In the genomic region with DNA sequence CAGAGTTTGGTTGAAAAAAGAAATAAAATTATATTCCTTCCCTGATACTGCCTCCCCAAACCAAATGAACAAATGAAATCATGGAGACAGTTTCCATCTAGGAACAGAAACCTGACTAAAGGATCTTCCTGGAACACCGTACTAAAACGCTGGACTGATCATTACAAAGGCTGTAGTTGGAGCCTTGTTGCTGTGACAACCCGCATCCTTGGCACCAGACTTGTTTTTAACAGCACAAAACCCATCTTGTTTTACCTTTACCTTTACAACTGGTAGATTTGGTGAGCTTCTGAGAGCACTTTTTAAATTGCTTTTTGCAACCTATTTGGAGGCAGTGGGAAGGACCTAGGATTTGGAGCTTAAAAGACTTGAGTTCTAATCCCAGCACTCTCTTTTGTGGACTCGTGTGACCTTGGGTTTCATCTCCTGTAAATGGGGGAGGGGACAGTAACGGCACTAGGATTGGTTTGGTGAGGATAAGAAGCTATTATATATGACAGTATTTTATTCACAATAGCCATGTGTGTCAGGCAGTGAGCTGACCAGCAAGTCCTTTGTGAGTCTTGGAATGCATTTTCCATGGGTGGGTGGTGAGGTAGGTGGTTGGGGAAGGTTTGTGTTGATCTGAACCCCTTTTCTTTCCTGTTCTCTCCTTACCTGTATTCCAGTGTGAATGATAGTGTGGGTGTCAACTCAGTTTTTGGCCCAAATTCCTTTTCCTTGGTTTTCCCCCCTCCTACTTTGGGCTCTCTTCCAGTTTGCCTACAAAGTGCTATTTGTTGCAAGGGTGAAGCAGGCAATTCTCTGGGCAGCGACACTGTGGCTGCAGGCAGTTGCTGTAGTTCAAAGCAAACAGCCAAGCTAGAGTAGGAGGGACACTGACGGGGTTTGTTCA, we compare ENCODE assay signal across 18 cellular contexts. TPM values are rescaled to one million over a fixed set of nuclear protein-coding genes. Genes with fewer than 3 reads are reported as not detected.
DNase-seq lines count a peak whose midpoint lies in the region; ATAC-seq and TF ChIP-seq lines count a peak whose summit lies in the region.
"Had no signal": no experiment of that assay in that cellular context is flagged by ENCODE, and none has a peak within 500 bp of the region (broad histone marks: within the 10 kb centered on the region; RNA-seq: fewer than 3 reads in every experiment).

No MANE protein-coding gene starts in this region.

- H3K36me3 ChIP-seq in IMR-90 (ENCODE audit: control insufficient read depth, insufficient read depth, low read length) (no peaks in the 10 kb centered on the region), right lobe of liver (no peaks in the 10 kb centered on the region), gastroesophageal sphincter (no peaks in the 10 kb centered on the region)
- H3K36me3 ChIP-seq: thoracic aorta had no signal

- H2AFZ ChIP-seq in IMR-90 (replicated peaks; ENCODE audit: low read length, poor library complexity) = no peak overlapping the region

- TF ChIP-seq POLR2A in IMR-90 (IDR thresholded peaks at IDR 0.05; ENCODE audit: low read depth, low read length) (no peak), right lobe of liver (IDR thresholded peaks at IDR 0.05) (no peak), gastroesophageal sphincter (IDR thresholded peaks at IDR 0.05) (no peak)

- no peaks in the 10 kb centered on the region for H3K36me3 Mint-ChIP-seq in brain
- H3K36me3 Mint-ChIP-seq in activated CD8-positive, alpha-beta T cell treated with anti-CD3 and anti-CD28 coated beads, Interleukin-2, amount 10 ng/mL, durations not matched to agents 7 days and 5 days (ENCODE audit: low read depth) = no peaks in the 10 kb centered on the region

- H3K18ac ChIP-seq in IMR-90 (ENCODE audit: low read depth, low read length) = no peak overlapping the region

- in situ Hi-C loops in IMR-90 (cut with MboI; ENCODE audit: low sequenced_read_pairs) = no loop called here

- H3K79me1 ChIP-seq in IMR-90 (ENCODE audit: low read depth in 1 of 2, low read length in 2 of 2) = 0 out of 4 replicates have a peak, but pooled peaks cover 0 to 2% of the 10 kb centered on the region in 2 experiments

- TF ChIP-seq RAD21 in IMR-90 (IDR thresholded peaks at IDR 0.05; ENCODE audit: low read length) = no peak

- 0 out of 2 replicates have a peak overlapping the region, but pooled peaks have one; percentile 37 for H3K14ac ChIP-seq in IMR-90 (replicated peaks; ENCODE audit: low read depth, low read length)

- H4K20me1 ChIP-seq in IMR-90 (ENCODE audit: insufficient read depth, low read length) = peaks cover 4% of the 10 kb centered on the region; the same call in 1 of the 2 replicates

- no peak overlapping the region for H2AK5ac ChIP-seq in IMR-90 (ENCODE audit: low read depth, low read length)

- H3K9me1 ChIP-seq in IMR-90 (ENCODE audit: insufficient read depth, low read length) = 0 out of 2 replicates have a peak, but pooled peaks cover 7% of the 10 kb centered on the region

- H2BK20ac ChIP-seq in IMR-90 (ENCODE audit: low read depth, low read length) = no peak overlapping the region

- H4K5ac ChIP-seq in IMR-90 (ENCODE audit: low read depth, low read length) = no peak overlapping the region

- H3K23ac ChIP-seq in IMR-90 (ENCODE audit: low read depth, low read length) = no peak overlapping the region

- intact Hi-C loops in IMR-90 (cut with micrococcal nuclease) = no loop called here
- intact Hi-C loops in right lobe of liver (cut with DNase I) = no loop called here

- no TSS peak for BruUV-seq in IMR-90 (replicated peaks; lab: Mats Ljungman, UMichigan)

- DNase-seq in IMR-90 (no peak), right lobe of liver (no peak), substantia nigra (lab: John Stamatoyannopoulos, UW) (peak in 45 of 49 donors; percentile 10 to 86 (median 61))
- no peak for DNase-seq in stimulated activated CD4-positive, alpha-beta T cell treated with anti-CD3 and anti-CD28 coated beads, Interleukin-4, amount 100 ng/mL, for 24 hours
- DNase-seq in activated CD8-positive, alpha-beta T cell treated with anti-CD3 and anti-CD28 coated beads, Interleukin-2, amount 10 ng/mL, durations not matched to agents 7 days and 5 days = no peak
- DNase-seq: activated CD4-positive, alpha-beta T cell treated with anti-CD3 and anti-CD28 coated beads, Interleukin-2, amount 10 ng/mL, durations not matched to agents 7 days and 5 days; activated naive CD8-positive, alpha-beta T cell treated with anti-CD3 and anti-CD28 coated beads, Interleukin-2, amount 50 U/mL, for 24 hours; activated T-cell treated with anti-CD3 and anti-CD28 coated beads, Interleukin-2, amount 50 U/mL, for 1 hour; NCI-H187 treated with DMSO at 0.1 percent for 48 hours; NCI-H748 treated with DMSO at 0.1 percent for 48 hours had no signal

- no peak overlapping the region for H3K56ac ChIP-seq in IMR-90 (ENCODE audit: extremely low read depth, insufficient read depth, low read length)

- no peak overlapping the region for H4K8ac ChIP-seq in IMR-90 (ENCODE audit: low read depth in 2 of 2, low read length in 2 of 2)

- TF ChIP-seq CTCF in IMR-90 (conservative IDR thresholded peaks at IDR 0.05; ENCODE audit: low read depth, low read length) = no peak
- no peak for TF ChIP-seq CTCF in brain (conservative IDR thresholded peaks at IDR 0.05)
- no peak for TF ChIP-seq CTCF in right lobe of liver (IDR thresholded peaks at IDR 0.05)
- no peak for TF ChIP-seq CTCF in gastroesophageal sphincter (IDR thresholded peaks at IDR 0.05)

- H4K91ac ChIP-seq in IMR-90 (ENCODE audit: insufficient read depth, low read depth, low read length) = no peak overlapping the region

- peaks cover 4% of the 10 kb centered on the region for H3K4me1 ChIP-seq in IMR-90 (ENCODE audit: control insufficient read depth, insufficient read depth, low read length)
- peaks cover 2 to 56% (median 13%) of the 10 kb centered on the region in 4 donors for H3K4me1 ChIP-seq in right lobe of liver
- peaks cover 0 to 21% (median 0%) of the 10 kb centered on the region in 3 donors for H3K4me1 ChIP-seq in gastroesophageal sphincter

- no peak overlapping the region for H3K4me2 ChIP-seq in IMR-90 (ENCODE audit: low read depth, low read length)

- no peak overlapping the region for H2BK5ac ChIP-seq in IMR-90 (ENCODE audit: low read depth, low read length, poor library complexity, severe bottlenecking)

- H3K9me3 Mint-ChIP-seq in brain = no peaks in the 10 kb centered on the region
- H3K9me3 Mint-ChIP-seq in activated CD8-positive, alpha-beta T cell treated with anti-CD3 and anti-CD28 coated beads, Interleukin-2, amount 10 ng/mL, durations not matched to agents 7 days and 5 days (ENCODE audit: insufficient read depth) = no peaks in the 10 kb centered on the region
- H3K9me3 Mint-ChIP-seq: activated CD4-positive, alpha-beta T cell treated with anti-CD3 and anti-CD28 coated beads, Interleukin-2, amount 10 ng/mL, durations not matched to agents 7 days and 5 days; activated naive CD8-positive, alpha-beta T cell treated with anti-CD3 and anti-CD28 coated beads, Interleukin-2, amount 50 U/mL, for 24 hours had no signal

- H3K9ac ChIP-seq in IMR-90 (ENCODE audit: low read depth, low read length) = no peak overlapping the region

- H3K27me3 ChIP-seq in IMR-90 (ENCODE audit: control insufficient read depth, insufficient read depth, low read length) (no peaks in the 10 kb centered on the region), right lobe of liver (no peaks in the 10 kb centered on the region), gastroesophageal sphincter (no peaks in the 10 kb centered on the region)

- ATAC-seq in IMR-90 (ENCODE audit: low read depth) = no peak
- peak; percentile 42 to 64 (median 54) for ATAC-seq in right lobe of liver
- no peak for ATAC-seq in gastroesophageal sphincter
- ATAC-seq in activated CD8-positive, alpha-beta T cell treated with anti-CD3 and anti-CD28 coated beads, Interleukin-2, amount 10 ng/mL, durations not matched to agents 7 days and 5 days = no peak
- ATAC-seq: activated naive CD8-positive, alpha-beta T cell treated with anti-CD3 and anti-CD28 coated beads, Interleukin-2, amount 50 U/mL, for 24 hours; esophagus mucosa had no signal

- no peak overlapping the region for H2BK15ac ChIP-seq in IMR-90 (ENCODE audit: low read depth, low read length)

- H3K9me3 ChIP-seq in IMR-90 (ENCODE audit: control insufficient read depth, insufficient read depth, low read length) (no peaks in the 10 kb centered on the region), right lobe of liver (no peaks in the 10 kb centered on the region), gastroesophageal sphincter (no peaks in the 10 kb centered on the region)
- H3K9me3 ChIP-seq: HAP-1, thoracic aorta had no signal

- peak overlapping the region in 4 of 5 experiments; percentile 1 to 71 (median 36) for H3K4me3 Mint-ChIP-seq in brain
- no peak overlapping the region for H3K4me3 Mint-ChIP-seq in activated CD8-positive, alpha-beta T cell treated with anti-CD3 and anti-CD28 coated beads, Interleukin-2, amount 10 ng/mL, durations not matched to agents 7 days and 5 days
- H3K4me3 Mint-ChIP-seq: activated CD4-positive, alpha-beta T cell treated with anti-CD3 and anti-CD28 coated beads, Interleukin-2, amount 10 ng/mL, durations not matched to agents 7 days and 5 days; activated naive CD8-positive, alpha-beta T cell treated with anti-CD3 and anti-CD28 coated beads, Interleukin-2, amount 50 U/mL, for 24 hours had no signal

- H3K27ac Mint-ChIP-seq in brain = peak overlapping the region; percentile 2 to 92 (median 61)
- H3K27ac Mint-ChIP-seq in activated CD8-positive, alpha-beta T cell treated with anti-CD3 and anti-CD28 coated beads, Interleukin-2, amount 10 ng/mL, durations not matched to agents 7 days and 5 days = no peak overlapping the region
- H3K27ac Mint-ChIP-seq: activated CD4-positive, alpha-beta T cell treated with anti-CD3 and anti-CD28 coated beads, Interleukin-2, amount 10 ng/mL, durations not matched to agents 7 days and 5 days; activated naive CD8-positive, alpha-beta T cell treated with anti-CD3 and anti-CD28 coated beads, Interleukin-2, amount 50 U/mL, for 24 hours had no signal

- POLR2A ChIA-PET in IMR-90 (lab: Charles Lee; ENCODE audit: unreplicated experiment) = interaction anchor here (0.6 kb wide), 1 partner anchor 83 kb away, joined by 3 read pairs; no protein-coding TSS in a partner anchor
- POLR2A ChIA-PET in activated CD8-positive, alpha-beta T cell treated with anti-CD3 and anti-CD28 coated beads, Interleukin-2, amount 10 ng/mL, durations not matched to agents 7 days and 5 days (lab: Charles Lee) = interaction anchor here (1.6 kb wide), 1 partner anchor 10 kb away, joined by 4 read pairs; no protein-coding TSS in a partner anchor

- no peak overlapping the region for H3K4me3 ChIP-seq in IMR-90 (ENCODE audit: insufficient read depth, low read depth, low read length)
- H3K4me3 ChIP-seq in right lobe of liver = no peak overlapping the region
- no peak overlapping the region for H3K4me3 ChIP-seq in gastroesophageal sphincter
- H3K4me3 ChIP-seq: coronary artery, HAP-1, lung, thoracic aorta had no signal

- no peak overlapping the region for H2AK9ac ChIP-seq in IMR-90 (replicated peaks; ENCODE audit: low read depth, low read length, poor library complexity)

- TF ChIP-seq EP300 in gastroesophageal sphincter (IDR thresholded peaks at IDR 0.05) = no peak

- WGBS in IMR-90 (ENCODE audit: extremely low coverage in 2 of 2, insufficient read length in 1 of 2), 2 experiments = no CpG with 5 or more reads among the region's 7 CpGs
- 47% methylated on average over 6 of the region's 7 CpGs for WGBS in right lobe of liver (ENCODE audit: insufficient coverage, low coverage, low lambda C conversion rate, missing lambda C conversion rate)
- 56 to 71% methylated on average over 1 to 6 of the region's 7 CpGs for WGBS in gastroesophageal sphincter (ENCODE audit: low coverage in 1 of 2), 2 donors

- H2BK120ac ChIP-seq in IMR-90 (ENCODE audit: low read depth, low read length) = no peak overlapping the region

- dilution Hi-C loops in IMR-90 (cut with HindIII; ENCODE audit: low sequenced_read_pairs, unreplicated experiment) = no loop called here

- no peaks in the 10 kb centered on the region for H3K27me3 Mint-ChIP-seq in brain
- H3K27me3 Mint-ChIP-seq in activated CD8-positive, alpha-beta T cell treated with anti-CD3 and anti-CD28 coated beads, Interleukin-2, amount 10 ng/mL, durations not matched to agents 7 days and 5 days (ENCODE audit: low read depth) = peaks cover 2% of the 10 kb centered on the region
- H3K27me3 Mint-ChIP-seq: activated CD4-positive, alpha-beta T cell treated with anti-CD3 and anti-CD28 coated beads, Interleukin-2, amount 10 ng/mL, durations not matched to agents 7 days and 5 days; activated naive CD8-positive, alpha-beta T cell treated with anti-CD3 and anti-CD28 coated beads, Interleukin-2, amount 50 U/mL, for 24 hours had no signal

- CTCF ChIA-PET in IMR-90 (lab: Yijun Ruan, JAX) = interaction anchor here (1.4 to 1.7 kb wide), 2 partner anchors 10 to 180 kb away, joined by 3 read pairs; no protein-coding TSS in a partner anchor
- CTCF ChIA-PET in activated CD8-positive, alpha-beta T cell treated with anti-CD3 and anti-CD28 coated beads, Interleukin-2, amount 10 ng/mL, durations not matched to agents 7 days and 5 days (lab: Charles Lee) = interaction anchor here (1.1 to 2.3 kb wide), 2 partner anchors 8 to 10 kb away, joined by 3 to 18 read pairs; no protein-coding TSS in a partner anchor

- no peak overlapping the region for H3K4ac ChIP-seq in IMR-90 (ENCODE audit: low read depth, low read length)

- no peak overlapping the region for H3K27ac ChIP-seq in IMR-90 (ENCODE audit: insufficient read depth, low read length)
- H3K27ac ChIP-seq in right lobe of liver = peak overlapping the region in 1 of 3 donors; percentile 2
- H3K27ac ChIP-seq in substantia nigra (ENCODE audit: low read depth, low read length, poor library complexity, severe bottlenecking) = peak overlapping the region; percentile 89
- H3K27ac ChIP-seq in gastroesophageal sphincter = no peak overlapping the region
- H3K27ac ChIP-seq: C4-2B, coronary artery, thoracic aorta had no signal

- H3K4me1 Mint-ChIP-seq in brain = peaks cover 91% of the 10 kb centered on the region
- H3K4me1 Mint-ChIP-seq in activated CD8-positive, alpha-beta T cell treated with anti-CD3 and anti-CD28 coated beads, Interleukin-2, amount 10 ng/mL, durations not matched to agents 7 days and 5 days (ENCODE audit: low read depth) = peaks cover 10% of the 10 kb centered on the region

RNA-seq across cellular contexts. Expression of a gene that starts 12.6 kb away (rescaled TPM):
- total RNA-seq in IMR-90 (2012; rRNA removed) (34.7 and 35.3 TPM in 2 replicates), right lobe of liver (10 to 100 TPM; 11.5 to 22.1 (median 19.3) TPM), gastroesophageal sphincter (1 to 10 TPM; 4.7 to 8.5 (median 6.5) TPM)
- polyA plus RNA-seq in IMR-90 (2012; rRNA removed) (30.7 and 34.1 TPM in 2 replicates), brain (ENCODE audit: insufficient read depth, low read depth, low replicate concordance) (41.7 TPM)
- polyA plus RNA-seq in IMR-90 (2012; cell fraction: cytosol; rRNA removed) = 29.8 and 40.6 TPM in 2 replicates
- 12.1 and 17.4 TPM in 2 replicates for polyA plus RNA-seq in IMR-90 (2012; cell fraction: nucleus; rRNA removed; ENCODE audit: low replicate concordance)
- total RNA-seq in activated CD8-positive, alpha-beta T cell treated with anti-CD3 and anti-CD28 coated beads, Interleukin-2, amount 10 ng/mL, durations not matched to agents 7 days and 5 days = 10 to 100 TPM; 23.9 to 25.7 TPM

Comparison
In these comparisons a context has a peak if more than half of its experiments do, and no peak if none do; other contexts are left out.
1. ATAC-seq: peak in right lobe of liver (4 of 4); none in IMR-90 (single experiment), gastroesophageal sphincter (single experiment) and activated CD8-positive, alpha-beta T cell treated with anti-CD3 and anti-CD28 coated beads, Interleukin-2, amount 10 ng/mL, durations not matched to agents 7 days and 5 days (single experiment).
2. DNase-seq: peak in substantia nigra (45 of 49); none in IMR-90 (single experiment), right lobe of liver (0 of 3), stimulated activated CD4-positive, alpha-beta T cell treated with anti-CD3 and anti-CD28 coated beads, Interleukin-4, amount 100 ng/mL, for 24 hours (single experiment) and activated CD8-positive, alpha-beta T cell treated with anti-CD3 and anti-CD28 coated beads, Interleukin-2, amount 10 ng/mL, durations not matched to agents 7 days and 5 days (single experiment).